ENCODE assay signal across 22 cellular contexts in the genomic region with DNA sequence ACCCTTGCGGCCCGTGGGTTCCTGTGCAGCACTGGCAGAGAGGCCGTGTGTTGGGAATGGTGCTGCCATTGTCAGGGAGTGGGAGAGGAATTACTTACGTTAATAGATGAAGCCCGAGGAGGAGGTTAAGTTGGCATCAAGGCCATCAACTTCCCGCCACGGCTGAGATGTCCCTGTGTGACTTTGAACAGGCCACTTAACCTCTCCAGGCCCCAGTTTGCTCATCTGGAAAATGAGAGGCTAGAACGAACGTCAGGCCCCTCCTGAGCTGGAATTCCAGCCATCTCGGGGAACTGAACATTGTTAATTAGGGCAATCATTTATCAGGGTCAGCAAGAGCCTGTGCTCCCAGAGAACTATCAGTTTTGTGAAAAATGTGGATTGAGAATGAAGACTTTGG.
A peak's percentile ranks its signal among the peaks of the same experiment; 100 is the strongest.
DNase-seq lines count a peak whose midpoint lies in the region; ATAC-seq and TF ChIP-seq lines count a peak whose summit lies in the region.
"Had no signal": no experiment of that assay in that cellular context is flagged by ENCODE, and none has a peak within 500 bp of the region (broad histone marks: within the 10 kb centered on the region; RNA-seq: fewer than 3 reads in every experiment).

No MANE protein-coding gene starts in this region.

- H3K4me3 ChIP-seq in epithelial cell of proximal tubule (ENCODE audit: low read depth, low read length), result no peak overlapping the region
- H3K4me3 ChIP-seq in mesodermal cell (ENCODE audit: extremely low read depth, insufficient read depth, low read length, poor library complexity, severe bottlenecking), result no peak overlapping the region
- H3K4me3 ChIP-seq: MG63, Peyer's patch had no signal

- no peak overlapping the region for H3K4me3 Mint-ChIP-seq in activated naive CD8-positive, alpha-beta T cell treated with anti-CD3 and anti-CD28 coated beads, Interleukin-2, amount 10 ng/mL, durations not matched to agents 7 days and 5 days
- no peak overlapping the region for H3K4me3 Mint-ChIP-seq in activated naive CD8-positive, alpha-beta T cell treated with anti-CD3 and anti-CD28 coated beads for 36 hours
- H3K4me3 Mint-ChIP-seq: B cell had no signal

- peaks cover 1% of the 10 kb centered on the region for H3K4me1 Mint-ChIP-seq in activated naive CD8-positive, alpha-beta T cell treated with anti-CD3 and anti-CD28 coated beads, Interleukin-2, amount 10 ng/mL, durations not matched to agents 7 days and 5 days
- H3K4me1 Mint-ChIP-seq in activated naive CD8-positive, alpha-beta T cell treated with anti-CD3 and anti-CD28 coated beads for 36 hours, result no peaks in the 10 kb centered on the region

- H3K27me3 Mint-ChIP-seq in activated naive CD8-positive, alpha-beta T cell treated with anti-CD3 and anti-CD28 coated beads, Interleukin-2, amount 10 ng/mL, durations not matched to agents 7 days and 5 days, result peaks cover 6% of the 10 kb centered on the region
- H3K27me3 Mint-ChIP-seq in activated naive CD8-positive, alpha-beta T cell treated with anti-CD3 and anti-CD28 coated beads for 36 hours, result no peaks in the 10 kb centered on the region

- no peak for TF ChIP-seq CTCF in epithelial cell of proximal tubule (conservative IDR thresholded peaks at IDR 0.05; ENCODE audit: low read depth, low read length)

- H3K36me3 Mint-ChIP-seq in activated naive CD8-positive, alpha-beta T cell treated with anti-CD3 and anti-CD28 coated beads, Interleukin-2, amount 10 ng/mL, durations not matched to agents 7 days and 5 days, result no peaks in the 10 kb centered on the region
- H3K36me3 Mint-ChIP-seq in activated naive CD8-positive, alpha-beta T cell treated with anti-CD3 and anti-CD28 coated beads for 36 hours, result no peaks in the 10 kb centered on the region

- no peak for TF ChIP-seq POLR2A in GM18505 (IDR thresholded peaks at IDR 0.05; ENCODE audit: borderline replicate concordance, extremely low read depth, insufficient read depth, insufficient read length)

- no peaks in the 10 kb centered on the region for H3K9me3 Mint-ChIP-seq in activated naive CD8-positive, alpha-beta T cell treated with anti-CD3 and anti-CD28 coated beads, Interleukin-2, amount 10 ng/mL, durations not matched to agents 7 days and 5 days
- no peaks in the 10 kb centered on the region for H3K9me3 Mint-ChIP-seq in activated naive CD8-positive, alpha-beta T cell treated with anti-CD3 and anti-CD28 coated beads for 36 hours

- no peak for ATAC-seq in activated naive CD8-positive, alpha-beta T cell treated with anti-CD3 and anti-CD28 coated beads, Interleukin-2, amount 10 ng/mL, durations not matched to agents 7 days and 5 days (ENCODE audit: low read depth)
- no peak for ATAC-seq in GM18502 (IDR thresholded peaks at IDR 0.05; ENCODE audit: poor library complexity, unreplicated experiment)
- no peak for ATAC-seq in GM18505 (IDR thresholded peaks at IDR 0.05; ENCODE audit: unreplicated experiment)
- ATAC-seq: Right ventricle myocardium inferior had no signal

- H3K27ac Mint-ChIP-seq in activated naive CD8-positive, alpha-beta T cell treated with anti-CD3 and anti-CD28 coated beads, Interleukin-2, amount 10 ng/mL, durations not matched to agents 7 days and 5 days, result peak overlapping the region; percentile 8
- H3K27ac Mint-ChIP-seq in activated naive CD8-positive, alpha-beta T cell treated with anti-CD3 and anti-CD28 coated beads for 36 hours, result no peak overlapping the region
- H3K27ac Mint-ChIP-seq: B cell had no signal

- DNase-seq in activated naive CD8-positive, alpha-beta T cell treated with anti-CD3 and anti-CD28 coated beads, Interleukin-2, amount 10 ng/mL, durations not matched to agents 7 days and 5 days, result no peak
- DNase-seq in activated naive CD8-positive, alpha-beta T cell treated with anti-CD3 and anti-CD28 coated beads for 36 hours, result no peak
- peak; percentile 56 for DNase-seq in epithelial cell of proximal tubule (ENCODE audit: low read depth)
- DNase-seq in renal cortical epithelial cell (ENCODE audit: low read depth), result peak; percentile 82
- no peak for DNase-seq in SW 1271 (lab: John Stamatoyannopoulos, UW)
- DNase-seq: 8988T, Caco-2, DMS153, GDM1, GOT3, Kasumi-1, MG63, NCI-H1048, NCI-H1436, NCI-H1930, NCI-H446, Peyer's patch had no signal

- whole genome bisulfite sequencing in mesodermal cell (ENCODE audit: insufficient coverage in 2 of 2), 2 experiments, result 57 to 81% methylated on average over 5 to 9 of the region's 10 CpGs

- POLR2A ChIA-PET in activated naive CD8-positive, alpha-beta T cell treated with anti-CD3 and anti-CD28 coated beads, Interleukin-2, amount 10 ng/mL, durations not matched to agents 7 days and 5 days (lab: Charles Lee), result no interaction called here

- no peaks in the 10 kb centered on the region for H3K9me3 ChIP-seq in mesodermal cell (ENCODE audit: control insufficient read depth, low read length)
- H3K9me3 ChIP-seq: Caco-2, MG63, Peyer's patch had no signal

- peaks cover 61% of the 10 kb centered on the region for H3K4me1 ChIP-seq in mesodermal cell (ENCODE audit: control insufficient read depth, insufficient read depth, low read length, poor library complexity, severe bottlenecking)

- peaks cover 11% of the 10 kb centered on the region for H3K36me3 ChIP-seq in mesodermal cell (ENCODE audit: control insufficient read depth, insufficient read depth, low read length)
- H3K36me3 ChIP-seq: MG63, Peyer's patch had no signal

- peak overlapping the region; percentile 89 for H3K27ac ChIP-seq in mesodermal cell (ENCODE audit: low read depth, low read length, severe bottlenecking)
- H3K27ac ChIP-seq: Peyer's patch had no signal

Comparison
In these comparisons a context has a peak if more than half of its experiments do, and no peak if none do; other contexts are left out.
1. DNase-seq: peak in epithelial cell of proximal tubule (single experiment) and renal cortical epithelial cell (single experiment); none in activated naive CD8-positive, alpha-beta T cell treated with anti-CD3 and anti-CD28 coated beads, Interleukin-2, amount 10 ng/mL, durations not matched to agents 7 days and 5 days (single experiment), activated naive CD8-positive, alpha-beta T cell treated with anti-CD3 and anti-CD28 coated beads for 36 hours (single experiment) and SW 1271 (0 of 2).